ENCODE assay signal across 21 cellular contexts in genomic region chr4:73189274-73189810, GRCh38.
"Had no signal": no experiment of that assay in that cellular context is flagged by ENCODE, and none has a peak within 500 bp of the region (broad histone marks: within the 10 kb centered on the region; RNA-seq: fewer than 3 reads in every experiment).

No MANE protein-coding gene starts in this region.

- ATAC-seq: activated T-cell treated with anti-CD3 and anti-CD28 coated beads, Interleukin-2, amount 50 U/mL, for 72 hours; left lung; stimulated activated naive CD8-positive, alpha-beta T cell treated with anti-CD3 and anti-CD28 coated beads, Interleukin-15, Interleukin-2, amounts not matched to agents 100 U/mL and 50 U/mL, for 24 hours had no signal

- H3K9me3 ChIP-seq: breast epithelium, left lung, tibial nerve, uterus had no signal

- H3K4me3 ChIP-seq: breast epithelium, left lung, tibial nerve, uterus had no signal

- DNase-seq: activated CD4-positive, alpha-beta T cell treated with anti-CD3 and anti-CD28 coated beads for 1 hour; activated CD8-positive, alpha-beta memory T cell treated with anti-CD3 and anti-CD28 coated beads for 24 hours; activated CD8-positive, alpha-beta memory T cell treated with anti-CD3 and anti-CD28 coated beads, Interleukin-2, amount 50 U/mL, for 48 hours; activated gamma-delta T cell; activated naive CD8-positive, alpha-beta T cell treated with anti-CD3 and anti-CD28 coated beads for 36 hours; activated T-cell treated with anti-CD3 and anti-CD28 coated beads, Interleukin-2, amount 50 U/mL, for 72 hours; dermis blood vessel endothelial cell; effector memory CD4-positive, alpha-beta T cell; left lung; mammary epithelial cell; nephron progenitor cell; nucleus accumbens; stimulated activated naive CD8-positive, alpha-beta T cell treated with anti-CD3 and anti-CD28 coated beads, Interleukin-15, Interleukin-2, amounts not matched to agents 100 U/mL and 50 U/mL, for 24 hours; substantia nigra; T-helper 1 cell; T-helper 9 cell; uterus had no signal

- H3K4me3 Mint-ChIP-seq: activated naive CD8-positive, alpha-beta T cell treated with anti-CD3 and anti-CD28 coated beads for 36 hours; activated T-cell treated with anti-CD3 and anti-CD28 coated beads, Interleukin-2, amount 50 U/mL, for 72 hours; nephron progenitor cell had no signal

- FAIRE-seq: keratinocyte had no signal

- H3K27me3 ChIP-seq: breast epithelium, left lung, tibial nerve, uterus had no signal

- H3K4me1 ChIP-seq: breast epithelium, uterus had no signal

- H3K27ac Mint-ChIP-seq: activated naive CD8-positive, alpha-beta T cell treated with anti-CD3 and anti-CD28 coated beads for 36 hours; nephron progenitor cell had no signal

- H3K36me3 ChIP-seq: breast epithelium, uterus had no signal

- H3K4me1 Mint-ChIP-seq: nephron progenitor cell had no signal

- H3K27me3 Mint-ChIP-seq: activated naive CD8-positive, alpha-beta T cell treated with anti-CD3 and anti-CD28 coated beads for 36 hours had no signal

- H3K27ac ChIP-seq: breast epithelium, left lung, tibial nerve, uterus, VCaP had no signal
